14 cellular contexts compared by ENCODE assay signal in genomic region chr4:184352891-184353290, GRCh38.
A peak's percentile ranks its signal among the peaks of the same experiment; 100 is the strongest.
DNase-seq lines count a peak whose midpoint lies in the region; ATAC-seq and TF ChIP-seq lines count a peak whose summit lies in the region.
"Had no signal": no experiment of that assay in that cellular context is flagged by ENCODE, and none has a peak within 500 bp of the region (broad histone marks: within the 10 kb centered on the region; RNA-seq: fewer than 3 reads in every experiment).

No MANE protein-coding gene starts in this region.

- H3K36me3 Mint-ChIP-seq in stimulated activated memory B cell treated with anti-CD40 and anti-IgM and Interleukin-4, amounts not matched to agents 10 μg/mL and 1 μg/mL and 100 μg/mL, for 72 hours: peaks cover 5% of the 10 kb centered on the region
- H3K36me3 Mint-ChIP-seq in CD8-positive, alpha-beta memory T cell: peaks cover 0 to 2% (median 0%) of the 10 kb centered on the region in 3 donors
- no peaks in the 10 kb centered on the region for H3K36me3 Mint-ChIP-seq in MCF 10A (ENCODE audit: insufficient read depth, unreplicated experiment)
- H3K36me3 Mint-ChIP-seq: CD8-positive, alpha-beta T cell had no signal

- H3K27me3 ChIP-seq in BLaER1 treated with 17β-estradiol and CSF1 and Interleukin-3, amounts not matched to agents 10 nM and 100 nM: no peaks in the 10 kb centered on the region
- H3K27me3 ChIP-seq in OCI-LY1 (ENCODE audit: insufficient read depth, low read length): no peaks in the 10 kb centered on the region
- H3K27me3 ChIP-seq in CD8-positive, alpha-beta memory T cell (ENCODE audit: insufficient read depth, low read length, poor library complexity, severe bottlenecking): no peaks in the 10 kb centered on the region

- peak overlapping the region in 8 of 10 experiments; percentile 42 to 66 (median 58); a peak in 15 of 20 replicates for H3K4me3 ChIP-seq in BLaER1 treated with 17β-estradiol and CSF1 and Interleukin-3, amounts not matched to agents 10 nM and 100 nM
- H3K4me3 ChIP-seq in GM12864 (ENCODE audit: low read depth, low read length) (peak overlapping the region; percentile 70), OCI-LY1 (ENCODE audit: low read depth, low read length, poor library complexity, severe bottlenecking) (no peak overlapping the region)
- no peak overlapping the region for H3K4me3 ChIP-seq in CD8-positive, alpha-beta memory T cell (ENCODE audit: low read length)
- H3K4me3 ChIP-seq: HAP-1 had no signal

- no peaks in the 10 kb centered on the region for H4K20me1 ChIP-seq in BLaER1 treated with 17β-estradiol and CSF1 and Interleukin-3, amounts not matched to agents 10 nM and 100 nM
- no peaks in the 10 kb centered on the region for H4K20me1 ChIP-seq in OCI-LY1 (ENCODE audit: insufficient read depth, low read length)

- peaks cover 5 to 22% (median 11%) of the 10 kb centered on the region in 11 experiments for H3K9me3 ChIP-seq in BLaER1 treated with 17β-estradiol and CSF1 and Interleukin-3, amounts not matched to agents 10 nM and 100 nM (replicated peaks in 1 of 11)
- no peaks in the 10 kb centered on the region for H3K9me3 ChIP-seq in OCI-LY1 (ENCODE audit: low read length)
- no peaks in the 10 kb centered on the region for H3K9me3 ChIP-seq in CD8-positive, alpha-beta memory T cell (ENCODE audit: low read length)
- H3K9me3 ChIP-seq: Caco-2, HAP-1 had no signal

- TF ChIP-seq CTCF in GM12864 (IDR thresholded peaks at IDR 0.05; ENCODE audit: low read depth, low read length, missing control alignments) (no peak), OCI-LY1 (IDR thresholded peaks at IDR 0.05; ENCODE audit: low read length) (no peak), MCF 10A (IDR thresholded peaks at IDR 0.05; ENCODE audit: unreplicated experiment) (no peak)

- no peaks in the 10 kb centered on the region for H3K27me3 Mint-ChIP-seq in stimulated activated memory B cell treated with anti-CD40 and anti-IgM and Interleukin-4, amounts not matched to agents 10 μg/mL and 1 μg/mL and 100 μg/mL, for 72 hours
- peaks cover 0 to 2% of the 10 kb centered on the region in 2 donors for H3K27me3 Mint-ChIP-seq in CD8-positive, alpha-beta memory T cell
- no peaks in the 10 kb centered on the region for H3K27me3 Mint-ChIP-seq in MCF 10A (ENCODE audit: insufficient read depth, unreplicated experiment)
- H3K27me3 Mint-ChIP-seq: B cell had no signal

- no peaks in the 10 kb centered on the region for H3K79me2 ChIP-seq in OCI-LY1 (ENCODE audit: insufficient read depth, low read length)

- BruUV-seq in MCF 10A (replicated peaks; lab: Mats Ljungman, UMichigan): no TSS peak

- peaks cover 3% of the 10 kb centered on the region for H3K9me3 Mint-ChIP-seq in stimulated activated memory B cell treated with anti-CD40 and anti-IgM and Interleukin-4, amounts not matched to agents 10 μg/mL and 1 μg/mL and 100 μg/mL, for 72 hours
- H3K9me3 Mint-ChIP-seq in CD8-positive, alpha-beta memory T cell: peaks cover 0 to 4% (median 0%) of the 10 kb centered on the region in 5 donors
- no peaks in the 10 kb centered on the region for H3K9me3 Mint-ChIP-seq in MCF 10A (ENCODE audit: unreplicated experiment)

- H3K9me2 ChIP-seq in OCI-LY1 (ENCODE audit: low read depth, low read length): no peaks in the 10 kb centered on the region

- no peak for DNase-seq in GM12864 (ENCODE audit: low read depth)
- DNase-seq in CD8-positive, alpha-beta memory T cell: no peak
- DNase-seq in MCF 10A (ENCODE audit: unreplicated experiment): no peak
- DNase-seq in NCI-H1436 (lab: John Stamatoyannopoulos, UW): no peak
- DNase-seq: Caco-2; CD8-positive, alpha-beta T cell; GF-D8 had no signal

- no peak overlapping the region for H2AFZ ChIP-seq in OCI-LY1 (ENCODE audit: low read length)

- peak overlapping the region; percentile 74 for H3K27ac Mint-ChIP-seq in stimulated activated memory B cell treated with anti-CD40 and anti-IgM and Interleukin-4, amounts not matched to agents 10 μg/mL and 1 μg/mL and 100 μg/mL, for 72 hours
- H3K27ac Mint-ChIP-seq in CD8-positive, alpha-beta memory T cell: no peak overlapping the region
- no peak overlapping the region for H3K27ac Mint-ChIP-seq in MCF 10A (ENCODE audit: low read depth, unreplicated experiment)
- H3K27ac Mint-ChIP-seq: B cell; CD8-positive, alpha-beta T cell had no signal

- H3K27ac ChIP-seq in BLaER1 treated with 17β-estradiol and CSF1 and Interleukin-3, amounts not matched to agents 10 nM and 100 nM: peak overlapping the region in 9 of 11 experiments; percentile 81 to 97 (median 95); a peak in 18 of 22 replicates
- peak overlapping the region; percentile 71 for H3K27ac ChIP-seq in OCI-LY1 (ENCODE audit: low read depth, low read length, poor library complexity, severe bottlenecking)
- no peak overlapping the region for H3K27ac ChIP-seq in CD8-positive, alpha-beta memory T cell (ENCODE audit: low read depth, low read length)

- POLR2A ChIA-PET in CD8-positive, alpha-beta memory T cell (lab: Charles Lee): no interaction called here
- POLR2A ChIA-PET in MCF 10A (lab: Yijun Ruan, JAX): interaction anchor here (0.6 to 0.7 kb wide), 3 partner anchors 25 to 285 kb away, joined by 3 to 4 read pairs (median 3); no protein-coding TSS in a partner anchor

- ATAC-seq in stimulated activated memory B cell treated with anti-CD40 and anti-IgM and Interleukin-4, amounts not matched to agents 10 μg/mL and 1 μg/mL and 100 μg/mL, for 72 hours: no peak
- ATAC-seq: CD8-positive, alpha-beta T cell; HepG2 had no signal

- H3K4me1 Mint-ChIP-seq in stimulated activated memory B cell treated with anti-CD40 and anti-IgM and Interleukin-4, amounts not matched to agents 10 μg/mL and 1 μg/mL and 100 μg/mL, for 72 hours: peaks cover 51% of the 10 kb centered on the region
- H3K4me1 Mint-ChIP-seq in CD8-positive, alpha-beta memory T cell: peaks cover 11 to 20% (median 12%) of the 10 kb centered on the region in 3 donors
- H3K4me1 Mint-ChIP-seq in MCF 10A (ENCODE audit: insufficient read depth, unreplicated experiment): peaks cover 5% of the 10 kb centered on the region

- H3K36me3 ChIP-seq in BLaER1 treated with 17β-estradiol and CSF1 and Interleukin-3, amounts not matched to agents 10 nM and 100 nM: no peaks in the 10 kb centered on the region; a peak in 1 of 22 replicates
- no peaks in the 10 kb centered on the region; the same call in 1 of the 2 replicates for H3K36me3 ChIP-seq in OCI-LY1 (ENCODE audit: insufficient read depth, low read length)
- H3K36me3 ChIP-seq in CD8-positive, alpha-beta memory T cell (ENCODE audit: insufficient read depth, low read length): no peaks in the 10 kb centered on the region
- H3K36me3 ChIP-seq: HAP-1 had no signal

- CTCF ChIA-PET in CD8-positive, alpha-beta memory T cell (lab: Charles Lee): interaction anchor here (0.7 to 0.9 kb wide), 3 partner anchors 8 to 99 kb away, joined by 3 to 4 read pairs (median 3); no protein-coding TSS in a partner anchor
- CTCF ChIA-PET in MCF 10A (lab: Yijun Ruan, JAX): no interaction called here

- peak overlapping the region in 9 of 11 experiments; percentile 64 to 89 (median 77); a peak in 17 of 22 replicates for H3K9ac ChIP-seq in BLaER1 treated with 17β-estradiol and CSF1 and Interleukin-3, amounts not matched to agents 10 nM and 100 nM
- peak overlapping the region; percentile 31; the same call in 1 of the 2 replicates for H3K9ac ChIP-seq in OCI-LY1 (ENCODE audit: low read length)

- peaks cover 74 to 86% (median 83%) of the 10 kb centered on the region in 10 experiments for H3K4me1 ChIP-seq in BLaER1 treated with 17β-estradiol and CSF1 and Interleukin-3, amounts not matched to agents 10 nM and 100 nM
- H3K4me1 ChIP-seq in OCI-LY1 (ENCODE audit: insufficient read depth, low read length, severe bottlenecking): peaks cover 42% of the 10 kb centered on the region
- H3K4me1 ChIP-seq in CD8-positive, alpha-beta memory T cell (ENCODE audit: insufficient read depth, low read length): peaks cover 10% of the 10 kb centered on the region

- H3K4me2 ChIP-seq in BLaER1 treated with 17β-estradiol and CSF1 and Interleukin-3, amounts not matched to agents 10 nM and 100 nM: peak overlapping the region; percentile 82 to 98 (median 94)
- 0 out of 2 replicates have a peak overlapping the region, but pooled peaks have one; percentile 46 for H3K4me2 ChIP-seq in OCI-LY1 (ENCODE audit: low read length)

- intact Hi-C loops in MCF 10A (cut with micrococcal nuclease): no loop called here

- H3K4me3 Mint-ChIP-seq in stimulated activated memory B cell treated with anti-CD40 and anti-IgM and Interleukin-4, amounts not matched to agents 10 μg/mL and 1 μg/mL and 100 μg/mL, for 72 hours: no peak overlapping the region
- no peak overlapping the region for H3K4me3 Mint-ChIP-seq in CD8-positive, alpha-beta memory T cell
- H3K4me3 Mint-ChIP-seq in MCF 10A (ENCODE audit: unreplicated experiment): no peak overlapping the region
- H3K4me3 Mint-ChIP-seq: CD14-positive monocyte; CD8-positive, alpha-beta T cell had no signal

- H3F3A ChIP-seq in OCI-LY1 (ENCODE audit: insufficient read depth, low read length): no peaks in the 10 kb centered on the region

Comparison
In these comparisons a context has a peak if more than half of its experiments do, and no peak if none do; other contexts are left out.
1. H3K4me3 ChIP-seq: peak in BLaER1 treated with 17β-estradiol and CSF1 and Interleukin-3, amounts not matched to agents 10 nM and 100 nM (8 of 10) and GM12864 (single experiment); none in OCI-LY1 (single experiment) and CD8-positive, alpha-beta memory T cell (single experiment).